21 cellular contexts compared by ENCODE assay signal in the genomic region with DNA sequence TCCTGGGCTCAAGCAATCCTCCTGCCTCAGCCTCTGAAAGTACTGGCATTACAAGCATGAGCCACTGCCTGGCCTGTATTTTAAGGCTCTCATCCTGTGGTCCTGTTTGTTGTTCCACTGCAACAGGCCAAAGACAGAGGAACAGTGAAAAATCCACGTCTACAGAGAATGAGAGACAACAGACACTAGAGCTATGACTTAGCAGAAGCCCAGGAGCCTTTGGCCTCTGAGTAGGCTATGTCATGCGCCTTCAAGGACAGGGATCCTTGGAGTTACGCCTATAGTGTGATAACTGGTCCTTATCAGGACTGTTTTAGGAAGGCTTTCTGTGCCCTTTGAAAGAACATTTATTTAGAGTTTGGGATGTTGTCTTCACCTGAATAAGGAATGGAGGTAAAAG. TPM values are rescaled to one million over a fixed set of nuclear protein-coding genes. Genes with fewer than 3 reads are reported as not detected.
DNase-seq lines count a peak whose midpoint lies in the region; ATAC-seq, FAIRE-seq and TF ChIP-seq lines count a peak whose summit lies in the region.
"Had no signal": no experiment of that assay in that cellular context is flagged by ENCODE, and none has a peak within 500 bp of the region (broad histone marks: within the 10 kb centered on the region; RNA-seq: fewer than 3 reads in every experiment).

No MANE protein-coding gene starts in this region.

- H3K27me3 Mint-ChIP-seq in CD4-positive, alpha-beta memory T cell: no peaks in the 10 kb centered on the region
- H3K27me3 Mint-ChIP-seq: B cell; CD4-positive, alpha-beta T cell had no signal

- H3K4me3 Mint-ChIP-seq in CD4-positive, alpha-beta memory T cell: no peak overlapping the region
- H3K4me3 Mint-ChIP-seq: B cell; CD14-positive monocyte; CD4-positive, alpha-beta T cell; HFFc6 had no signal

- H3K9me3 ChIP-seq in K562 (replicated peaks; ENCODE audit: control insufficient read depth, insufficient read depth, low read depth, low read length) (no peaks in the 10 kb centered on the region), small intestine (ENCODE audit: control insufficient read depth, low read depth) (no peaks in the 10 kb centered on the region)
- no peaks in the 10 kb centered on the region for H3K9me3 ChIP-seq in CD4-positive, alpha-beta memory T cell (ENCODE audit: control insufficient read depth in 1 of 2, low read length in 2 of 2)
- H3K9me3 ChIP-seq: BLaER1, HAP-1 had no signal

- peaks cover 7 to 12% (median 11%) of the 10 kb centered on the region in 4 donors for H3K4me1 Mint-ChIP-seq in CD4-positive, alpha-beta memory T cell

- in situ Hi-C loops in K562 (cut with MboI): no loop called here

- H3K27ac Mint-ChIP-seq in CD4-positive, alpha-beta memory T cell: peak overlapping the region in 1 of 7 donors; percentile 23
- H3K27ac Mint-ChIP-seq: B cell; CD14-positive monocyte; CD4-positive, alpha-beta T cell; HFFc6 had no signal

- 2% methylated on average over 3 of the region's 3 CpGs for WGBS in K562 (ENCODE audit: insufficient coverage, low coverage, missing lambda C conversion rate)
- WGBS in small intestine, 3 donors: 71 to 91% (median 73%) methylated on average over 3 of the region's 3 CpGs

- H3K4me3 ChIP-seq in K562 (no peak overlapping the region; the same call in 1 of the 2 replicates), small intestine (ENCODE audit: low read depth in 1 of 2, low read length in 2 of 2) (no peak overlapping the region)
- H3K4me3 ChIP-seq in CD4-positive, alpha-beta memory T cell (ENCODE audit: low read length in 2 of 2): no peak overlapping the region
- H3K4me3 ChIP-seq: BLaER1, HAP-1 had no signal

- peaks cover 0 to 24% of the 10 kb centered on the region in 2 experiments; a peak in 2 of 5 replicates for H3K4me1 ChIP-seq in K562 (replicated peaks in 1 of 2; ENCODE audit: control insufficient read depth in 2 of 2, insufficient read depth in 2 of 2, low read length in 2 of 2)
- no peaks in the 10 kb centered on the region for H3K4me1 ChIP-seq in small intestine (ENCODE audit: control insufficient read depth in 2 of 2, insufficient read depth in 1 of 2, low read depth in 1 of 2, low read length in 1 of 2)
- peaks cover 3% of the 10 kb centered on the region for H3K4me1 ChIP-seq in CD4-positive, alpha-beta memory T cell (ENCODE audit: insufficient read depth, low read length)
- H3K4me1 ChIP-seq: BLaER1, HAP-1 had no signal

- no peak for TF ChIP-seq CTCF in K562 (IDR thresholded peaks at IDR 0.05 in 2 of 3, conservative IDR thresholded peaks at IDR 0.05 in 1 of 3; ENCODE audit: insufficient read depth in 2 of 3, low read depth in 1 of 3, low read length in 3 of 3)

- peak overlapping the region; percentile 21 to 66; a peak in 3 of 4 replicates for H3K9ac ChIP-seq in K562 (ENCODE audit: insufficient read depth in 1 of 2, low read depth in 2 of 2, low read length in 2 of 2)
- H3K9ac ChIP-seq: BLaER1 had no signal

- H3K27ac ChIP-seq in K562 (ENCODE audit: extremely low read depth, low read depth, low read length) (peak overlapping the region; percentile 88), small intestine (ENCODE audit: low read depth in 1 of 2, low read length in 1 of 2) (no peak overlapping the region)
- no peak overlapping the region for H3K27ac ChIP-seq in CD4-positive, alpha-beta memory T cell (ENCODE audit: low read depth, low read length)
- H3K27ac ChIP-seq: BLaER1 had no signal

- peak overlapping the region; percentile 86 for H2AFZ ChIP-seq in K562 (ENCODE audit: low read depth, low read length)

- peak; percentile 47; the same call in 1 of the 2 replicates for TF ChIP-seq EP300 in K562 (IDR thresholded peaks at IDR 0.05; ENCODE audit: low read length)

- peaks cover 33 to 61% of the 10 kb centered on the region in 2 donors for H3K36me3 Mint-ChIP-seq in CD4-positive, alpha-beta memory T cell

- H3K79me2 ChIP-seq in K562 (ENCODE audit: control insufficient read depth, insufficient read depth, low read length): peaks cover 27% of the 10 kb centered on the region

- POLR2A ChIA-PET in K562 (lab: Yijun Ruan, JAX): interaction anchor here (0.6 to 2.3 kb wide), 6 partner anchors 10 to 487 kb away, joined by 3 to 15 read pairs (median 4); partner anchors contain the start of gene POC5
- POLR2A ChIA-PET in CD4-positive, alpha-beta memory T cell (lab: Charles Lee; ENCODE audit: partially characterized antibody): interaction anchor here (1.3 kb wide), 1 partner anchor 11 kb away, joined by 3 read pairs; the partner anchor contains the start of gene POC5

- no peaks in the 10 kb centered on the region for H3K9me3 Mint-ChIP-seq in CD4-positive, alpha-beta memory T cell
- H3K9me3 Mint-ChIP-seq: CD4-positive, alpha-beta T cell; HFFc6 had no signal

- peak; percentile 97 for ATAC-seq in K562

- H3K27me3 ChIP-seq in K562 (ENCODE audit: control insufficient read depth in 2 of 2, insufficient read depth in 2 of 2, low read length in 2 of 2): no peaks in the 10 kb centered on the region
- H3K27me3 ChIP-seq in small intestine (ENCODE audit: control insufficient read depth in 2 of 2, insufficient read depth in 2 of 2, low read length in 2 of 2): no peaks in the 10 kb centered on the region
- H3K27me3 ChIP-seq in CD4-positive, alpha-beta memory T cell (ENCODE audit: insufficient read depth, low read length): no peaks in the 10 kb centered on the region
- H3K27me3 ChIP-seq: BLaER1 had no signal

- no TSS peak for BruUV-seq in K562 (replicated peaks; lab: Mats Ljungman, UMichigan)

- no peak for TF ChIP-seq RAD21 in K562 (CRISPR knock-in tag; conservative IDR thresholded peaks at IDR 0.05 in 1 of 2, IDR thresholded peaks at IDR 0.05 in 1 of 2)

- H3K4me2 ChIP-seq in K562 (ENCODE audit: insufficient read depth, low read length): peak overlapping the region; percentile 70
- H3K4me2 ChIP-seq: BLaER1 had no signal

- DNase-seq in OCI-M1 (lab: John Stamatoyannopoulos, UW) (peak; percentile 60), K562 (ENCODE audit: extremely low read depth in 1 of 4, low spot score in 3 of 4) (peak; percentile 14 to 81 (median 46)), small intestine (peak; percentile 11), NCI-H748 treated with DMSO at 0.1 percent for 48 hours (lab: John Stamatoyannopoulos, UW) (no peak), hepatic stellate cell (ENCODE audit: low spot score) (no peak)
- no peak for DNase-seq in CD4-positive, alpha-beta memory T cell
- DNase-seq: Calu3; CD4-positive, alpha-beta T cell; COR-L47; DMS53; DMS79 treated with DMSO at 0.1 percent for 48 hours; GF-D8; GOT3; HFFc6 had no signal

- intact Hi-C loops in K562 (cut with micrococcal nuclease): no loop called here
- intact Hi-C loops in CD4-positive, alpha-beta memory T cell (cut with micrococcal nuclease): no loop called here

- H4K20me1 ChIP-seq in K562 (replicated peaks; ENCODE audit: control insufficient read depth, insufficient read depth, low read length): no peaks in the 10 kb centered on the region

- TF ChIP-seq POLR2A in K562 (conservative IDR thresholded peaks at IDR 0.05): no peak; the same call in 1 of the 2 replicates

- H3K36me3 ChIP-seq in K562 (ENCODE audit: control insufficient read depth, insufficient read depth, low read length) (peaks cover 69% of the 10 kb centered on the region), small intestine (ENCODE audit: control insufficient read depth in 2 of 2, insufficient read depth in 2 of 2, low read length in 2 of 2) (peaks cover 0 to 4% of the 10 kb centered on the region in 2 donors)
- peaks cover 17% of the 10 kb centered on the region for H3K36me3 ChIP-seq in CD4-positive, alpha-beta memory T cell (ENCODE audit: insufficient read depth, low read length)

- H3K9me1 ChIP-seq in K562 (ENCODE audit: control insufficient read depth, insufficient read depth, low read length): no peaks in the 10 kb centered on the region

- FAIRE-seq in K562 (lab: Jason Lieb, UNC) (peak; percentile 93), small intestine (lab: Jason Lieb, UNC) (no peak)
- FAIRE-seq: A204.1, GM12892, H54 had no signal

- CTCF ChIA-PET in K562 (lab: Yijun Ruan, JAX; ENCODE audit: low intra/inter-chr PET ratio): no interaction called here
- CTCF ChIA-PET in CD4-positive, alpha-beta memory T cell (lab: Charles Lee; ENCODE audit: partially characterized antibody): no interaction called here

TF ChIP-seq in K562, 482 proteins besides CTCF, POLR2A, EP300 and RAD21 (continues in another document):
- TF ChIP-seq FOSL1 (tag; conservative IDR thresholded peaks at IDR 0.05) (peak; percentile 48; the same call in 1 of the 2 replicates), BCOR (IDR thresholded peaks at IDR 0.05) (no peak), SPI1 (IDR thresholded peaks at IDR 0.05; ENCODE audit: borderline replicate concordance, low read depth, low read length) (no peak), EHMT2 (IDR thresholded peaks at IDR 0.05) (peak; percentile 84), SMARCE1 (IDR thresholded peaks at IDR 0.05) (peak; percentile 46; the same call in 1 of the 2 replicates)
- TF ChIP-seq, protein P1, sequence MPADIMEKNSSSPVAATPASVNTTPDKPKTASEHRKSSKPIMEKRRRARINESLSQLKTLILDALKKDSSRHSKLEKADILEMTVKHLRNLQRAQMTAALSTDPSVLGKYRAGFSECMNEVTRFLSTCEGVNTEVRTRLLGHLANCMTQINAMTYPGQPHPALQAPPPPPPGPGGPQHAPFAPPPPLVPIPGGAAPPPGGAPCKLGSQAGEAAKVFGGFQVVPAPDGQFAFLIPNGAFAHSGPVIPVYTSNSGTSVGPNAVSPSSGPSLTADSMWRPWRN (IDR thresholded peaks at IDR 0.05; ENCODE audit: low read depth): no peak

RNA-seq across cellular contexts. Expression of gene POC5, which starts 10.5 kb away (rescaled TPM):
- total RNA-seq in K562 (2011; cell fraction: chromatin; rRNA removed; ENCODE audit: low replicate concordance): 32.9 and 66.5 TPM in 2 replicates
- total RNA-seq in K562 (2011; cell fraction: nucleolus; rRNA removed): 14.8 and 24.2 TPM in 2 replicates
- total RNA-seq in K562 (2011; cell fraction: nucleoplasm; rRNA removed): 32.3 and 34.4 TPM in 2 replicates
- total RNA-seq in K562 (2014; rRNA removed): 14.5 and 19.1 TPM in 2 replicates
- 27.0 and 28.8 TPM in 2 replicates for total RNA-seq in K562 (2014; rRNA removed; fragmentation: Illumina TruSeq; extraction: Trizol)
- 19.3 and 24.6 TPM in 2 replicates for total RNA-seq in K562 (2015; rRNA removed; fragmentation: Illumina TruSeq; extraction: Trizol)
- 15.4 and 17.4 TPM in 2 replicates for total RNA-seq in K562 (2021)
- polyA plus RNA-seq in K562 (2011; rRNA removed): 26.5 and 38.2 TPM in 2 replicates
- 10.9 and 21.8 TPM in 2 replicates for polyA plus RNA-seq in K562 (2011; cell fraction: cytosol; rRNA removed)
- 19.6 and 19.8 TPM in 2 replicates for polyA plus RNA-seq in K562 (2011; cell fraction: nucleus; rRNA removed)
- 17.3 and 17.9 TPM in 2 replicates for polyA plus RNA-seq in K562 (2012)
- 31.4 and 34.4 TPM in 2 replicates for polyA plus RNA-seq in K562 (2014; fragmentation: Illumina TruSeq; extraction: Trizol)
- polyA plus RNA-seq in K562 (2014; fragmentation: Nextera tagmentation; extraction: Ambion mirVana): 10 to 100 TPM; 29.1 to 36.1 TPM
- polyA plus RNA-seq in K562 (2014; rRNA removed): 19.9 and 27.0 TPM in 2 replicates
- 25.6 and 29.4 TPM in 2 replicates for polyA minus RNA-seq in K562 (2011; rRNA and poly(A)+ RNA removed)
- polyA minus RNA-seq in K562 (2011; cell fraction: cytosol; rRNA and poly(A)+ RNA removed): 13.5 and 31.0 TPM in 2 replicates
- 25.7 TPM in 2 replicates for polyA minus RNA-seq in K562 (2011; cell fraction: nucleus; rRNA and poly(A)+ RNA removed)
- 1 to 10 TPM; 4.3 to 9.0 (median 4.9) TPM for polyA plus RNA-seq in small intestine
- 10 to 100 TPM; 15.1 to 20.0 TPM for total RNA-seq in CD4-positive, alpha-beta memory T cell
- polyA plus RNA-seq in CD4-positive, alpha-beta memory T cell: 10 to 100 TPM; 14.1 to 14.8 TPM

Comparison
In these comparisons a context has a peak if more than half of its experiments do, and no peak if none do; other contexts are left out.
1. DNase-seq: peak in OCI-M1 (single experiment), K562 (4 of 4) and small intestine (single experiment); none in NCI-H748 treated with DMSO at 0.1 percent for 48 hours (single experiment), CD4-positive, alpha-beta memory T cell (0 of 5) and hepatic stellate cell (single experiment).